Comparison of ENCODE assay signal across 14 cellular contexts in genomic region chr4:153832720-153833287, GRCh38. TPM values are rescaled to one million over a fixed set of nuclear protein-coding genes. Genes with fewer than 3 reads are reported as not detected.
DNase-seq lines count a peak whose midpoint lies in the region; ATAC-seq and TF ChIP-seq lines count a peak whose summit lies in the region.
"Had no signal": no experiment of that assay in that cellular context is flagged by ENCODE, and none has a peak within 500 bp of the region (broad histone marks: within the 10 kb centered on the region; RNA-seq: fewer than 3 reads in every experiment).

No MANE protein-coding gene starts in this region.

- no peaks in the 10 kb centered on the region for H3K79me2 ChIP-seq in H9 (ENCODE audit: insufficient read depth, low read length)

- no peak overlapping the region for H4K91ac ChIP-seq in H9 (ENCODE audit: insufficient read length, low read depth, low read length)

- no peak overlapping the region for H3K4me2 ChIP-seq in H9 (ENCODE audit: insufficient read depth, insufficient read length, low read length)

- WGBS in H9 (ENCODE audit: extremely low coverage, insufficient read length, low lambda C conversion rate) = no CpG with 5 or more reads among the region's 3 CpGs

- H3K9ac ChIP-seq in H9 (ENCODE audit: extremely low read depth, insufficient read length, low read length) = no peak overlapping the region

- no peaks in the 10 kb centered on the region for H4K20me1 ChIP-seq in H9 (ENCODE audit: control insufficient read depth, insufficient read depth, insufficient read length)

- DNase-seq in RPMI8226 (peak; percentile 57), H9 (no peak), C1 segment of cervical spinal cord (lab: John Stamatoyannopoulos, UW) (no peak)
- DNase-seq: Calu3; CD4-positive, alpha-beta T cell; DMS 273 treated with DMSO at 0.1 percent for 48 hours; HCEC 1CT; HFFc6; Karpas-422 had no signal

- H3K9me3 ChIP-seq in H9 (ENCODE audit: control insufficient read depth, low read depth, low read length) = no peaks in the 10 kb centered on the region

- no peak for TF ChIP-seq POLR2A in GM18505 (IDR thresholded peaks at IDR 0.05; ENCODE audit: borderline replicate concordance, extremely low read depth, insufficient read depth, insufficient read length)

- H2BK120ac ChIP-seq in H9 (ENCODE audit: low read depth, low read length, poor library complexity, severe bottlenecking) = no peak overlapping the region

- no peak overlapping the region for H3K14ac ChIP-seq in H9 (ENCODE audit: insufficient read depth, low read length)

- no peaks in the 10 kb centered on the region; the same call in 1 of the 2 replicates for H3K4me1 ChIP-seq in H9 (ENCODE audit: insufficient read depth, low read length)

- TF ChIP-seq CTCF in H9 (conservative IDR thresholded peaks at IDR 0.05) = no peak

- H2BK20ac ChIP-seq in H9 (ENCODE audit: low read depth, low read length, poor library complexity, severe bottlenecking) = no peak overlapping the region

- H3K23me2 ChIP-seq in H9 (ENCODE audit: insufficient read length, low read depth, low read length, poor library complexity, severe bottlenecking) = no peaks in the 10 kb centered on the region

- H3K4me3 Mint-ChIP-seq in H9 = no peak overlapping the region
- H3K4me3 Mint-ChIP-seq: CD4-positive, alpha-beta T cell; HFFc6 had no signal

- H4K8ac ChIP-seq in H9 (replicated peaks; ENCODE audit: insufficient read length, low read depth, low read length) = no peak overlapping the region

- no peak overlapping the region for H3K27ac ChIP-seq in H9 (ENCODE audit: insufficient read length, low read depth, low read length)

- no peak overlapping the region for H3T11ph ChIP-seq in H9 (ENCODE audit: low read length)

- no peaks in the 10 kb centered on the region for H3K36me3 Mint-ChIP-seq in H9 (ENCODE audit: insufficient read depth in 1 of 3, low read depth in 3 of 3)

- no peak overlapping the region for H3K27ac Mint-ChIP-seq in H9
- H3K27ac Mint-ChIP-seq: CD4-positive, alpha-beta T cell; HFFc6 had no signal

- H2AFZ ChIP-seq in H9 (ENCODE audit: low read length) = no peak overlapping the region

- no peak overlapping the region for H4K5ac ChIP-seq in H9 (ENCODE audit: insufficient read length, low read depth, low read length)

- peaks cover 11 to 12% of the 10 kb centered on the region in 2 experiments for H3K4me1 Mint-ChIP-seq in H9

- H3K27me3 Mint-ChIP-seq in H9 (ENCODE audit: low read depth) = no peaks in the 10 kb centered on the region; the same call in 1 of the 2 replicates

- no peaks in the 10 kb centered on the region for H3K27me3 ChIP-seq in H9 (ENCODE audit: insufficient read depth, low read length)

- no peak overlapping the region for H2BK15ac ChIP-seq in H9 (ENCODE audit: low read depth, low read length)

- H3K23ac ChIP-seq in H9 (ENCODE audit: insufficient read length, low read depth, low read length) = no peak overlapping the region

- H3K9me3 Mint-ChIP-seq in H9 = peaks cover 0 to 5% of the 10 kb centered on the region in 2 experiments; a peak in 3 of 5 replicates
- H3K9me3 Mint-ChIP-seq: CD4-positive, alpha-beta T cell had no signal

- no peak overlapping the region for H2BK5ac ChIP-seq in H9 (ENCODE audit: insufficient read length, low read length)

- no peak overlapping the region for H2BK12ac ChIP-seq in H9 (ENCODE audit: insufficient read length, low read depth, low read length)

- H3K4ac ChIP-seq in H9 (ENCODE audit: low read depth, low read length) = no peak overlapping the region

- H3K79me1 ChIP-seq in H9 (ENCODE audit: insufficient read depth, low read depth, low read length, poor library complexity, severe bottlenecking) = no peaks in the 10 kb centered on the region

- no peak overlapping the region for H3K18ac ChIP-seq in H9 (ENCODE audit: insufficient read length, low read depth, low read length)

- H2AK5ac ChIP-seq in H9 (ENCODE audit: insufficient read length, low read length) = no peak overlapping the region

- ATAC-seq in GM18505 (IDR thresholded peaks at IDR 0.05; ENCODE audit: unreplicated experiment) (peak; percentile 65), GM21723 (IDR thresholded peaks at IDR 0.05; ENCODE audit: unreplicated experiment) (peak; percentile 46), HG03039 (IDR thresholded peaks at IDR 0.05; ENCODE audit: unreplicated experiment) (no peak)
- ATAC-seq: K562 had no signal

- no peak overlapping the region for H3K56ac ChIP-seq in H9 (ENCODE audit: insufficient read length, low read depth, low read length)

RNA-seq across cellular contexts. Expression of gene SFRP2, which starts 43.9 kb away (rescaled TPM):
- 156 and 161 TPM in 2 replicates for total RNA-seq in H9 (2021)
- total RNA-seq: Calu3; CD4-positive, alpha-beta T cell; Daoy; HFFc6 had no signal
